18 cellular contexts compared by ENCODE assay signal in the genomic region with DNA sequence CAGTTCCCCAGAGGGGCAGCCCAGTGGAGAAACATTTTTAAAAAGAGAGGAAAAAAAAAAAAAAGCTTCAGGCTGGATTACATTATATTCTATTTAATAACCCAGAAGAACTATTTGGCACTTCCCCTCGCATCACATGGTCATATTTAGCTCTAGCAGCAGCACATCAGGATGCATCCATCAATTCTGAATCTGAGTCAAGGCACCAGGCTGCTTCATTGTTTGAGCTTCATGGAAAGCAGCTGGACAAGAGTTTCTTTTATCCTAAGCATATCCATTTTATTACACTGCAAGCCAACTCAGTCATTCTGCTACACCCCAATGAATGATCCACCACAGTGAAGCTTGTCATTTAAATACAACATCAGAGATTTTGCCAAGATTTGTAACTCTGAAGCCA. TPM values are rescaled to one million over a fixed set of nuclear protein-coding genes. Genes with fewer than 3 reads are reported as not detected.
DNase-seq lines count a peak whose midpoint lies in the region; ATAC-seq and TF ChIP-seq lines count a peak whose summit lies in the region.
"Had no signal": no experiment of that assay in that cellular context is flagged by ENCODE, and none has a peak within 500 bp of the region (broad histone marks: within the 10 kb centered on the region; RNA-seq: fewer than 3 reads in every experiment).

No MANE protein-coding gene starts in this region.

- DNase-seq in Karpas-422, result peak; percentile 28
- peak; percentile 44 for DNase-seq in fibroblast of the aortic adventitia (ENCODE audit: low read depth)
- peak; percentile 16 for DNase-seq in islet precursor cell
- DNase-seq in DMS79 (lab: John Stamatoyannopoulos, UW), result no peak
- DNase-seq: CD4-positive, CD25-positive, alpha-beta regulatory T cell; CD8-positive, alpha-beta T cell; DMS 273 treated with DMSO at 0.1 percent for 48 hours; DMS79 treated with DMSO at 0.1 percent for 48 hours; GF-D8; GOT3; HFFc6 had no signal

- H3K27me3 ChIP-seq in Karpas-422 (ENCODE audit: low read length), result no peaks in the 10 kb centered on the region
- H3K27me3 ChIP-seq: BLaER1 had no signal

- H3K4me2 ChIP-seq in Karpas-422 (ENCODE audit: low read depth, low read length, poor library complexity, severe bottlenecking), result no peak overlapping the region
- H3K4me2 ChIP-seq: BLaER1 had no signal

- peaks cover 98% of the 10 kb centered on the region for H3K79me2 ChIP-seq in Karpas-422 (ENCODE audit: low read length)

- ATAC-seq in GM21576 (IDR thresholded peaks at IDR 0.05; ENCODE audit: unreplicated experiment), result no peak
- no peak for ATAC-seq in HG02759 (IDR thresholded peaks at IDR 0.05; ENCODE audit: unreplicated experiment)
- ATAC-seq: CD8-positive, alpha-beta T cell had no signal

- no peaks in the 10 kb centered on the region for H4K20me1 ChIP-seq in Karpas-422 (ENCODE audit: insufficient read depth, low read depth, low read length)

- no peak overlapping the region for H3K27ac ChIP-seq in Karpas-422 (ENCODE audit: low read length)
- H3K27ac ChIP-seq: 22Rv1, BLaER1, C4-2B had no signal

- H3K9me2 ChIP-seq in Karpas-422 (replicated peaks; ENCODE audit: insufficient read depth, low read length), result no peaks in the 10 kb centered on the region

- H2AFZ ChIP-seq in Karpas-422 (ENCODE audit: low read length), result no peak overlapping the region

- peaks cover 25% of the 10 kb centered on the region for H3K4me1 ChIP-seq in Karpas-422 (ENCODE audit: low read length)
- H3K4me1 ChIP-seq: HAP-1 had no signal

- no peak overlapping the region for H3K4me3 ChIP-seq in Karpas-422 (ENCODE audit: low read length)
- no peak overlapping the region for H3K4me3 ChIP-seq in fibroblast of the aortic adventitia (ENCODE audit: low read depth, low read length)
- H3K4me3 ChIP-seq: BLaER1, HAP-1 had no signal

- H3K9ac ChIP-seq in Karpas-422 (ENCODE audit: low read length), result no peak overlapping the region
- H3K9ac ChIP-seq: BLaER1 had no signal

- H3K36me3 ChIP-seq in Karpas-422 (ENCODE audit: insufficient read depth, low read length), result peaks cover 5% of the 10 kb centered on the region; the same call in 1 of the 2 replicates
- H3K36me3 ChIP-seq: HAP-1 had no signal

- TF ChIP-seq CTCF in fibroblast of the aortic adventitia (IDR thresholded peaks at IDR 0.05; ENCODE audit: insufficient read depth, low read length), result no peak

- H3K9me3 ChIP-seq in Karpas-422 (ENCODE audit: low read length), result peaks cover 3% of the 10 kb centered on the region
- H3K9me3 ChIP-seq: HAP-1 had no signal

RNA-seq across cellular contexts. Expression of gene SPTY2D1, which starts 10.0 kb away (rescaled TPM):
- total RNA-seq in Karpas-422 (2014; rRNA removed; shearing (Covaris generic); ENCODE audit: low replicate concordance), result 11.1 TPM in 2 replicates
- total RNA-seq in fibroblast of the aortic adventitia (ENCODE audit: low replicate concordance), result 15.2 and 23.7 TPM in 2 replicates

RNA-seq across cellular contexts. Expression of gene MISFA, which starts 24.6 kb away (rescaled TPM):
- total RNA-seq in Karpas-422 (2014; rRNA removed; shearing (Covaris generic); ENCODE audit: low replicate concordance), result 1.2 TPM in 1 of 2 replicates, not detected in the other
- total RNA-seq in fibroblast of the aortic adventitia (ENCODE audit: low replicate concordance), result 0.45 and 2.8 TPM in 2 replicates
- total RNA-seq: CD8-positive, alpha-beta T cell; G401 had no signal

RNA-seq across cellular contexts. Expression of gene UEVLD, which starts 35.6 kb away (rescaled TPM):
- 10.4 and 14.8 TPM in 2 replicates for total RNA-seq in Karpas-422 (2014; rRNA removed; shearing (Covaris generic); ENCODE audit: low replicate concordance)
- total RNA-seq in fibroblast of the aortic adventitia (ENCODE audit: low replicate concordance), result 6.1 and 35.2 TPM in 2 replicates
